1 cellular context compared by ENCODE assay signal in genomic region chr9:129140397-129141065, GRCh38.
TF ChIP-seq lines count a peak whose summit lies in the region.

No MANE protein-coding gene starts in this region.

TF ChIP-seq in HepG2, 621 proteins besides CTCF, POLR2A, EP300 and RAD21 (continued from another document and continues in another):
- no peak for TF ChIP-seq ZNF275 (CRISPR knock-in tag; IDR thresholded peaks at IDR 0.05; ENCODE audit: borderline replicate concordance)
- TF ChIP-seq CEBPG (CRISPR knock-in tag; IDR thresholded peaks at IDR 0.05), result no peak
- TF ChIP-seq GTF2F1 (IDR thresholded peaks at IDR 0.05; ENCODE audit: low read length), result no peak
- TF ChIP-seq ZNF839 (CRISPR knock-in tag; IDR thresholded peaks at IDR 0.05; ENCODE audit: borderline replicate concordance), result no peak
- TF ChIP-seq BRCA1 (CRISPR knock-in tag; IDR thresholded peaks at IDR 0.05), result no peak
- TF ChIP-seq IRF1 (CRISPR knock-in tag; IDR thresholded peaks at IDR 0.05; ENCODE audit: low read depth), result no peak
- TF ChIP-seq ZNF660 (CRISPR knock-in tag; IDR thresholded peaks at IDR 0.05; ENCODE audit: borderline replicate concordance, low read depth), result no peak
- no peak for TF ChIP-seq FOXA1 (IDR thresholded peaks at IDR 0.05)
- no peak for TF ChIP-seq FOXA1 (CRISPR knock-in tag; IDR thresholded peaks at IDR 0.05)
- peak; percentile 6; the same call in 1 of the 2 replicates for TF ChIP-seq GATA4 (IDR thresholded peaks at IDR 0.05; ENCODE audit: borderline replicate concordance, low read depth)
- no peak for TF ChIP-seq HMGXB3 (CRISPR knock-in tag; IDR thresholded peaks at IDR 0.05; ENCODE audit: borderline replicate concordance)
- TF ChIP-seq HNRNPK (IDR thresholded peaks at IDR 0.05; ENCODE audit: low read depth, low read length, poor library complexity, severe bottlenecking), result peak; percentile 71
- peak; percentile 45; the same call in 1 of the 2 replicates for TF ChIP-seq ZNF768 (CRISPR knock-in tag; IDR thresholded peaks at IDR 0.05)
- TF ChIP-seq DMAP1 (CRISPR knock-in tag; IDR thresholded peaks at IDR 0.05), result peak; percentile 16; the same call in 1 of the 2 replicates
- no peak for TF ChIP-seq MBNL3 (CRISPR knock-in tag; conservative IDR thresholded peaks at IDR 0.05)
- no peak for TF ChIP-seq TIGD3 (CRISPR knock-in tag; IDR thresholded peaks at IDR 0.05; ENCODE audit: borderline replicate concordance)
- no peak for TF ChIP-seq ZNF672 (CRISPR knock-in tag; IDR thresholded peaks at IDR 0.05)
- TF ChIP-seq GABPB1 (CRISPR knock-in tag; IDR thresholded peaks at IDR 0.05), result no peak
- TF ChIP-seq IRX3 (CRISPR knock-in tag; IDR thresholded peaks at IDR 0.05; ENCODE audit: borderline replicate concordance, low read depth), result no peak
- no peak for TF ChIP-seq RCOR2 (CRISPR knock-in tag; IDR thresholded peaks at IDR 0.05)
- TF ChIP-seq, protein P1, sequence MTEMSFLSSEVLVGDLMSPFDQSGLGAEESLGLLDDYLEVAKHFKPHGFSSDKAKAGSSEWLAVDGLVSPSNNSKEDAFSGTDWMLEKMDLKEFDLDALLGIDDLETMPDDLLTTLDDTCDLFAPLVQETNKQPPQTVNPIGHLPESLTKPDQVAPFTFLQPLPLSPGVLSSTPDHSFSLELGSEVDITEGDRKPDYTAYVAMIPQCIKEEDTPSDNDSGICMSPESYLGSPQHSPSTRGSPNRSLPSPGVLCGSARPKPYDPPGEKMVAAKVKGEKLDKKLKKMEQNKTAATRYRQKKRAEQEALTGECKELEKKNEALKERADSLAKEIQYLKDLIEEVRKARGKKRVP (CRISPR knock-in tag; IDR thresholded peaks at IDR 0.05), result no peak
- TF ChIP-seq ESRRA (CRISPR knock-in tag; IDR thresholded peaks at IDR 0.05; ENCODE audit: low read depth), result no peak
- no peak for TF ChIP-seq STAT5B (CRISPR knock-in tag; IDR thresholded peaks at IDR 0.05)
- no peak for TF ChIP-seq HNF4G (IDR thresholded peaks at IDR 0.05; ENCODE audit: borderline replicate concordance, low read depth, low read length)
- 0 out of 2 replicates have a peak, but pooled peaks have one; percentile 30 for TF ChIP-seq HNF4G (CRISPR knock-in tag; IDR thresholded peaks at IDR 0.05; ENCODE audit: borderline replicate concordance, low read depth)
- no peak for TF ChIP-seq KDM6A (CRISPR knock-in tag; IDR thresholded peaks at IDR 0.05; ENCODE audit: low read depth)
- no peak for TF ChIP-seq ZFP62 (CRISPR knock-in tag; IDR thresholded peaks at IDR 0.05)
- no peak for TF ChIP-seq ZNF564 (CRISPR knock-in tag; IDR thresholded peaks at IDR 0.05)
- no peak for TF ChIP-seq AKAP8 (CRISPR knock-in tag; IDR thresholded peaks at IDR 0.05)
- 0 out of 2 replicates have a peak, but pooled peaks have one; percentile 26 for TF ChIP-seq MXD3 (CRISPR knock-in tag; IDR thresholded peaks at IDR 0.05)
- no peak for TF ChIP-seq SOX6 (IDR thresholded peaks at IDR 0.05)
- TF ChIP-seq SOX6 (CRISPR knock-in tag; IDR thresholded peaks at IDR 0.05), result no peak; the same call in 1 of the 2 replicates
- no peak; the same call in 1 of the 2 replicates for TF ChIP-seq BRD4 (CRISPR knock-in tag; IDR thresholded peaks at IDR 0.05)
- no peak for TF ChIP-seq ZNF557 (CRISPR knock-in tag; IDR thresholded peaks at IDR 0.05)
- TF ChIP-seq ZBTB2 (CRISPR knock-in tag; IDR thresholded peaks at IDR 0.05; ENCODE audit: low read depth), result no peak
- TF ChIP-seq, protein P2, sequence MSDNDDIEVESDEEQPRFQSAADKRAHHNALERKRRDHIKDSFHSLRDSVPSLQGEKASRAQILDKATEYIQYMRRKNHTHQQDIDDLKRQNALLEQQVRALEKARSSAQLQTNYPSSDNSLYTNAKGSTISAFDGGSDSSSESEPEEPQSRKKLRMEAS (IDR thresholded peaks at IDR 0.05), result 0 out of 2 replicates have a peak, but pooled peaks have one; percentile 5
- TF ChIP-seq NONO (IDR thresholded peaks at IDR 0.05), result no peak
- no peak for TF ChIP-seq NONO (CRISPR knock-in tag; conservative IDR thresholded peaks at IDR 0.05)
- no peak for TF ChIP-seq PAF1 (CRISPR knock-in tag; IDR thresholded peaks at IDR 0.05)
- no peak for TF ChIP-seq PRMT3 (CRISPR knock-in tag; IDR thresholded peaks at IDR 0.05; ENCODE audit: borderline replicate concordance, low read depth)
- TF ChIP-seq ZNF552 (CRISPR knock-in tag; IDR thresholded peaks at IDR 0.05; ENCODE audit: borderline replicate concordance), result no peak
- TF ChIP-seq AGO2 (optimal IDR thresholded peaks at IDR 0.05; ENCODE audit: low read depth, low read length), result peak; percentile 87
- no peak for TF ChIP-seq KDM3A (CRISPR knock-in tag; IDR thresholded peaks at IDR 0.05; ENCODE audit: low read depth)
- 0 out of 2 replicates have a peak, but pooled peaks have one; percentile 30 for TF ChIP-seq TP53 (CRISPR knock-in tag; conservative IDR thresholded peaks at IDR 0.05)
- no peak for TF ChIP-seq ZNF501 (CRISPR knock-in tag; IDR thresholded peaks at IDR 0.05)
- TF ChIP-seq PCBP1 (IDR thresholded peaks at IDR 0.05; ENCODE audit: borderline replicate concordance, low read depth, low read length), result peak; percentile 94; the same call in 1 of the 2 replicates
- TF ChIP-seq ZNF317 (CRISPR knock-in tag; IDR thresholded peaks at IDR 0.05), result no peak
- no peak for TF ChIP-seq KLF16 (CRISPR knock-in tag; IDR thresholded peaks at IDR 0.05)
- TF ChIP-seq IKZF4 (CRISPR knock-in tag; IDR thresholded peaks at IDR 0.05; ENCODE audit: borderline replicate concordance, low read depth, not compliant biosample characterization), result no peak
- no peak for TF ChIP-seq ZNF343 (CRISPR knock-in tag; IDR thresholded peaks at IDR 0.05)
- TF ChIP-seq, protein P3, sequence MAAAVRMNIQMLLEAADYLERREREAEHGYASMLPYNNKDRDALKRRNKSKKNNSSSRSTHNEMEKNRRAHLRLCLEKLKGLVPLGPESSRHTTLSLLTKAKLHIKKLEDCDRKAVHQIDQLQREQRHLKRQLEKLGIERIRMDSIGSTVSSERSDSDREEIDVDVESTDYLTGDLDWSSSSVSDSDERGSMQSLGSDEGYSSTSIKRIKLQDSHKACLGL (CRISPR knock-in tag; IDR thresholded peaks at IDR 0.05), result peak; percentile 24; the same call in 1 of the 2 replicates
- TF ChIP-seq ZNF513 (CRISPR knock-in tag; conservative IDR thresholded peaks at IDR 0.05), result no peak
- TF ChIP-seq ARNT (IDR thresholded peaks at IDR 0.05), result no peak
- no peak for TF ChIP-seq HOXD1 (CRISPR knock-in tag; IDR thresholded peaks at IDR 0.05)
- TF ChIP-seq EZH2 (conservative IDR thresholded peaks at IDR 0.05; ENCODE audit: low read depth, low read length), result no peak
- TF ChIP-seq NCOA5 (CRISPR knock-in tag; IDR thresholded peaks at IDR 0.05), result no peak
- TF ChIP-seq, protein P4, sequence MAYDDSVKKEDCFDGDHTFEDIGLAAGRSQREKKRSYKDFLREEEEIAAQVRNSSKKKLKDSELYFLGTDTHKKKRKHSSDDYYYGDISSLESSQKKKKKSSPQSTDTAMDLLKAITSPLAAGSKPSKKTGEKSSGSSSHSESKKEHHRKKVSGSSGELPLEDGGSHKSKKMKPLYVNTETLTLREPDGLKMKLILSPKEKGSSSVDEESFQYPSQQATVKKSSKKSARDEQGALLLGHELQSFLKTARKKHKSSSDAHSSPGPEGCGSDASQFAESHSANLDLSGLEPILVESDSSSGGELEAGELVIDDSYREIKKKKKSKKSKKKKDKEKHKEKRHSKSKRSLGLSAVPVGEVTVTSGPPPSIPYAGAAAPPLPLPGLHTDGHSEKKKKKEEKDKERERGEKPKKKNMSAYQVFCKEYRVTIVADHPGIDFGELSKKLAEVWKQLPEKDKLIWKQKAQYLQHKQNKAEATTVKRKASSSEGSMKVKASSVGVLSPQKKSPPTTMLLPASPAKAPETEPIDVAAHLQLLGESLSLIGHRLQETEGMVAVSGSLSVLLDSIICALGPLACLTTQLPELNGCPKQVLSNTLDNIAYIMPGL (CRISPR knock-in tag; IDR thresholded peaks at IDR 0.05; ENCODE audit: borderline replicate concordance in 1 of 2, low read depth in 1 of 2), result no peak
- TF ChIP-seq DNMT1 (CRISPR knock-in tag; IDR thresholded peaks at IDR 0.05), result no peak
- no peak for TF ChIP-seq ZNF607 (CRISPR knock-in tag; IDR thresholded peaks at IDR 0.05; ENCODE audit: borderline replicate concordance)
- no peak for TF ChIP-seq ZNF879 (CRISPR knock-in tag; IDR thresholded peaks at IDR 0.05)
- TF ChIP-seq ISL2 (CRISPR knock-in tag; IDR thresholded peaks at IDR 0.05), result 0 out of 2 replicates have a peak, but pooled peaks have one; percentile 8
